ENCODE assay signal across 8 cellular contexts in the genomic region with DNA sequence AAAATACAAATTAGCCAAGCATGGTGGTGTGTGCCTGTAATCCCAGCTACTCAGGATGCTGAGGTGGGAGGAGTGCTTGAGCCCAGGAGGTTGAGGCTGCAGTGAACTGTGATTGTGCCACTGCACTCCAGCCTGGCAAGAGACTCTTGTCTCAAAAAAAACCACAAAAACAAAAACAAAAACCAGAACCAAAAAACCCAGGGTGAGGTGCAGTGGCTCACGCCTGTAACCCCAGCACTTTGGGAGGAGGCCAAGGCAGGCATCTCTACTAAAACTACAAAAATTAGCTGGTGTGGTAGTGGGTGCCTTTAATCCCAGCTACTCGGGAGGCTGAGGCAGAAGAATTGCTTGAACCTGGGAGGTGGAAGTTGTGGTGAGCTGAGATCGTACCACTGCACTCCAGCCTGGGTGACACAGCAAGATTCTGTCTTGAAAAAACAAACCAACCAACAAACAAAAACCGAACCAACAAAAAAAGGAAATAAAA. TPM values are rescaled to one million over a fixed set of nuclear protein-coding genes. Genes with fewer than 3 reads are reported as not detected.
DNase-seq lines count a peak whose midpoint lies in the region; ATAC-seq, FAIRE-seq and TF ChIP-seq lines count a peak whose summit lies in the region.
"Not testable (repeated sequence)": the region's sequence is repeated elsewhere in the genome, so short reads cannot be mapped to it uniquely, and the experiment has no call there.

No MANE protein-coding gene starts in this region.

- not testable (repeated sequence) for H3K36me3 Mint-ChIP-seq in stimulated activated memory B cell treated with anti-CD40 and anti-IgM and Interleukin-4, amounts not matched to agents 10 μg/mL and 1 μg/mL and 100 μg/mL, for 72 hours

- H3K4me1 ChIP-seq in HEK293 (ENCODE audit: control insufficient read depth, insufficient read depth, low read length); OCI-LY7 (ENCODE audit: insufficient read depth, low read length, poor library complexity, severe bottlenecking); K562 (replicated peaks in 1 of 2; ENCODE audit: control insufficient read depth in 2 of 2, insufficient read depth in 2 of 2, low read length in 2 of 2): not testable (repeated sequence)

- peak; percentile 12 for DNase-seq in CD1c-positive myeloid dendritic cell (ENCODE audit: extremely low spot score)
- not testable (repeated sequence) for DNase-seq in OCI-LY7 (ENCODE audit: low spot score); K562 (ENCODE audit: extremely low read depth in 1 of 4, low spot score in 3 of 4)
- DNase-seq in activated CD4-positive, alpha-beta T cell treated with anti-CD3 and anti-CD28 coated beads, Interleukin-2, amount 50 U/mL, for 1 hour, result peak; percentile 4
- peak; percentile 10 for DNase-seq in activated effector memory CD4-positive, alpha-beta T cell treated with Interleukin-2 at 50 U/mL for 16 hours
- DNase-seq in iris pigment epithelial cell (ENCODE audit: low read depth), result peak; percentile 18

- 0 out of 2 replicates have a peak overlapping the region, but pooled peaks have one; percentile 23 for H2AFZ ChIP-seq in OCI-LY7 (ENCODE audit: low read length)
- peak overlapping the region; percentile 84 for H2AFZ ChIP-seq in K562 (ENCODE audit: low read depth, low read length)

- 7% methylated on average over 3 of the region's 4 CpGs for WGBS in K562 (ENCODE audit: insufficient coverage, low coverage, missing lambda C conversion rate)

- not testable (repeated sequence) for TF ChIP-seq RAD21 in K562 (CRISPR knock-in tag; conservative IDR thresholded peaks at IDR 0.05 in 1 of 2, IDR thresholded peaks at IDR 0.05 in 1 of 2)

- not testable (repeated sequence) for H3K4me3 ChIP-seq in HEK293 (ENCODE audit: low read depth, low read length); OCI-LY7 (ENCODE audit: low read depth, low read length, poor library complexity, severe bottlenecking); K562

- TF ChIP-seq CTCF in HEK293 (tag by site-specific recombination; IDR thresholded peaks at IDR 0.05); OCI-LY7 (conservative IDR thresholded peaks at IDR 0.05; ENCODE audit: low read length); K562 (IDR thresholded peaks at IDR 0.05 in 2 of 3, conservative IDR thresholded peaks at IDR 0.05 in 1 of 3; ENCODE audit: insufficient read depth in 2 of 3, low read depth in 1 of 3, low read length in 3 of 3): not testable (repeated sequence)

- in situ Hi-C loops in K562 (cut with MboI), result not testable (repeated sequence)

- peak; percentile 61; the same call in 2 of the 3 replicates for ATAC-seq in K562
- ATAC-seq in stimulated activated memory B cell treated with anti-CD40 and anti-IgM and Interleukin-4, amounts not matched to agents 10 μg/mL and 1 μg/mL and 100 μg/mL, for 72 hours, result not testable (repeated sequence)

- not testable (repeated sequence) for H3K36me3 ChIP-seq in HEK293 (ENCODE audit: control insufficient read depth in 2 of 2, insufficient read depth in 1 of 2, low read length in 2 of 2); OCI-LY7 (ENCODE audit: insufficient read depth, low read length); K562 (ENCODE audit: control insufficient read depth, insufficient read depth, low read length)

- not testable (repeated sequence) for H3K27me3 Mint-ChIP-seq in stimulated activated memory B cell treated with anti-CD40 and anti-IgM and Interleukin-4, amounts not matched to agents 10 μg/mL and 1 μg/mL and 100 μg/mL, for 72 hours

- H3K9ac ChIP-seq in K562 (ENCODE audit: insufficient read depth in 1 of 2, low read depth in 2 of 2, low read length in 2 of 2), result peak overlapping the region in 1 of 2 experiments; percentile 25; a peak in 2 of 4 replicates

- not testable (repeated sequence) for H3K27ac ChIP-seq in HEK293 (ENCODE audit: extremely low read depth, low read depth, low read length); OCI-LY7 (ENCODE audit: low read depth, low read length, poor library complexity, severe bottlenecking)
- peak overlapping the region; percentile 28; the same call in 1 of the 3 replicates for H3K27ac ChIP-seq in K562 (ENCODE audit: extremely low read depth, low read depth, low read length)

- not testable (repeated sequence) for H3K4me2 ChIP-seq in OCI-LY7 (ENCODE audit: low read length)
- peak overlapping the region; percentile 49 for H3K4me2 ChIP-seq in K562 (ENCODE audit: insufficient read depth, low read length)

- POLR2A ChIA-PET in HEK293 (lab: Yijun Ruan, JAX), result not testable (repeated sequence)
- POLR2A ChIA-PET in OCI-LY7 (lab: Charles Lee), result interaction anchor here (0.7 to 1.8 kb wide), 7 partner anchors 10 to 168 kb away, joined by 3 to 15 read pairs (median 3); no protein-coding TSS in a partner anchor
- POLR2A ChIA-PET in K562 (lab: Yijun Ruan, JAX), result interaction anchor here (0.6 to 1.7 kb wide), 3 partner anchors 9 to 229 kb away, joined by 3 to 4 read pairs (median 3); no protein-coding TSS in a partner anchor

- not testable (repeated sequence) for H3K9me3 Mint-ChIP-seq in stimulated activated memory B cell treated with anti-CD40 and anti-IgM and Interleukin-4, amounts not matched to agents 10 μg/mL and 1 μg/mL and 100 μg/mL, for 72 hours

- intact Hi-C loops in OCI-LY7 (cut with micrococcal nuclease; ENCODE audit: unreplicated experiment); K562 (cut with micrococcal nuclease): not testable (repeated sequence)

- not testable (repeated sequence) for BruUV-seq in OCI-LY7 (replicated peaks; lab: Mats Ljungman, UMichigan); K562 (replicated peaks; lab: Mats Ljungman, UMichigan)

- not testable (repeated sequence) for H3K27me3 ChIP-seq in K562 (ENCODE audit: control insufficient read depth in 2 of 2, insufficient read depth in 2 of 2, low read length in 2 of 2)

- FAIRE-seq in K562 (lab: Jason Lieb, UNC), result not testable (repeated sequence)

- not testable (repeated sequence) for H3K4me3 Mint-ChIP-seq in stimulated activated memory B cell treated with anti-CD40 and anti-IgM and Interleukin-4, amounts not matched to agents 10 μg/mL and 1 μg/mL and 100 μg/mL, for 72 hours

- not testable (repeated sequence) for TF ChIP-seq POLR2A in K562 (conservative IDR thresholded peaks at IDR 0.05)

- H3K9me2 ChIP-seq in OCI-LY7 (ENCODE audit: insufficient read depth, low read length), result not testable (repeated sequence)

- not testable (repeated sequence) for H3K4me1 Mint-ChIP-seq in stimulated activated memory B cell treated with anti-CD40 and anti-IgM and Interleukin-4, amounts not matched to agents 10 μg/mL and 1 μg/mL and 100 μg/mL, for 72 hours

- CTCF ChIA-PET in HEK293 (lab: Yijun Ruan, JAX), result interaction anchor here (0.6 to 1.9 kb wide), 2 partner anchors 286 to 364 kb away, joined by 3 to 5 read pairs; no protein-coding TSS in a partner anchor
- CTCF ChIA-PET in OCI-LY7 (lab: Charles Lee; ENCODE audit: unreplicated experiment); K562 (lab: Yijun Ruan, JAX; ENCODE audit: low intra/inter-chr PET ratio): not testable (repeated sequence)

- not testable (repeated sequence) for H3K79me2 ChIP-seq in OCI-LY7 (ENCODE audit: insufficient read depth, low read depth, low read length); K562 (ENCODE audit: control insufficient read depth, insufficient read depth, low read length)

- peak overlapping the region; percentile 49 for H3K27ac Mint-ChIP-seq in stimulated activated memory B cell treated with anti-CD40 and anti-IgM and Interleukin-4, amounts not matched to agents 10 μg/mL and 1 μg/mL and 100 μg/mL, for 72 hours

- H3K9me3 ChIP-seq in HEK293 (ENCODE audit: control insufficient read depth, insufficient read depth, low read depth, low read length); OCI-LY7 (ENCODE audit: low read length); K562 (replicated peaks; ENCODE audit: control insufficient read depth, insufficient read depth, low read depth, low read length): not testable (repeated sequence)

- H4K20me1 ChIP-seq in OCI-LY7 (ENCODE audit: insufficient read depth, low read length); K562 (replicated peaks; ENCODE audit: control insufficient read depth, insufficient read depth, low read length): not testable (repeated sequence)

- TF ChIP-seq EP300 in K562 (IDR thresholded peaks at IDR 0.05; ENCODE audit: low read length), result not testable (repeated sequence)

- not testable (repeated sequence) for H3K9me1 ChIP-seq in K562 (ENCODE audit: control insufficient read depth, insufficient read depth, low read length)

TF ChIP-seq in K562, 482 proteins besides CTCF, POLR2A, EP300 and RAD21 (continues in another document):
- TF ChIP-seq SMARCA4 (IDR thresholded peaks at IDR 0.05) (peak; percentile 54; the same call in 1 of the 2 replicates), ZNF316 (IDR thresholded peaks at IDR 0.05) (peak; percentile 82), MAFF (IDR thresholded peaks at IDR 0.05; ENCODE audit: low read length) (0 out of 2 replicates have a peak, but pooled peaks have one; percentile 2), NR2C2 (tag; IDR thresholded peaks at IDR 0.05) (0 out of 2 replicates have a peak, but pooled peaks have one; percentile 12)
- not testable (repeated sequence) for TF ChIP-seq NR2C2 (CRISPR knock-in tag; IDR thresholded peaks at IDR 0.05)

RNA-seq across cellular contexts. Expression of gene SGK1, which starts 41.0 kb away (rescaled TPM):
- total RNA-seq in OCI-LY7 (2014; rRNA removed; shearing (Covaris generic)), result 26.6 and 27.6 TPM in 2 replicates
- total RNA-seq in OCI-LY7 (2022) (5.2 and 7.4 TPM in 2 replicates), K562 (2014; rRNA removed) (4.9 and 7.7 TPM in 2 replicates), K562 (2014; rRNA removed; fragmentation: Illumina TruSeq; extraction: Trizol) (3.7 and 4.1 TPM in 2 replicates), K562 (2015; rRNA removed; fragmentation: Illumina TruSeq; extraction: Trizol) (5.0 and 7.2 TPM in 2 replicates), K562 (2021) (3.7 and 4.3 TPM in 2 replicates)
- total RNA-seq in K562 (2011; cell fraction: chromatin; rRNA removed; ENCODE audit: low replicate concordance), result 35.0 and 54.6 TPM in 2 replicates
- 17.8 and 31.9 TPM in 2 replicates for total RNA-seq in K562 (2011; cell fraction: nucleolus; rRNA removed)
- 34.4 and 40.1 TPM in 2 replicates for total RNA-seq in K562 (2011; cell fraction: nucleoplasm; rRNA removed)
- polyA plus RNA-seq in K562 (2011; rRNA removed) (3.5 and 3.8 TPM in 2 replicates), K562 (2014; fragmentation: Illumina TruSeq; extraction: Trizol) (3.3 and 3.9 TPM in 2 replicates), K562 (2014; fragmentation: Nextera tagmentation; extraction: Ambion mirVana) (1 to 10 TPM; 3.5 to 3.9 TPM), K562 (2014; rRNA removed) (4.5 and 7.8 TPM in 2 replicates)
- polyA plus RNA-seq in K562 (2011; cell fraction: cytosol; rRNA removed), result 3.9 and 4.2 TPM in 2 replicates
- polyA plus RNA-seq in K562 (2011; cell fraction: nucleus; rRNA removed), result 29.7 and 31.8 TPM in 2 replicates
- polyA plus RNA-seq in K562 (2012), result 8.4 and 8.8 TPM in 2 replicates
- 5.2 and 6.6 TPM in 2 replicates for polyA minus RNA-seq in K562 (2011; rRNA and poly(A)+ RNA removed)
- 6.8 and 10.6 TPM in 2 replicates for polyA minus RNA-seq in K562 (2011; cell fraction: cytosol; rRNA and poly(A)+ RNA removed)
- 23.8 and 32.1 TPM in 2 replicates for polyA minus RNA-seq in K562 (2011; cell fraction: nucleus; rRNA and poly(A)+ RNA removed)
